ENCODE assay signal across 6 cellular contexts in the genomic region with DNA sequence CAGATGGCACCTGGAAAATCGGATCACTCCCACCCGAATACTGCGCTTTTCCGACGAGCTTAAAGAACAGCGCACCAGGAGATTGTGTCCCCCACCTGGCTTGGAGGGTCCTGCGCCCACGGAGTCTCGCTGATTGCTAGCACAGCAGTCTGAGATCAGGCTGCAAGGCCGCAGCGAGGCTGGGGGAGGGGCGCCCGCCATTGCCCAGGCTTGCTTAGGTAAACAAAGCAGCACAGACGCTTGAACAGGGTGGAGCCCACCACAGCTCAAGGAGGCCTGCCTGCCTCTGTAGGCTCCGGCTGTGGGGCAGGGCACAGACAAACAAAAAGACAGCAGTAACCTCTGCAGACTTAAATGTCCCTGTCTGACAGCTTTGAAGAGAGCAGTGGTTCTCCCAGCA.
A peak's percentile ranks its signal among the peaks of the same experiment; 100 is the strongest.
DNase-seq lines count a peak whose midpoint lies in the region; TF ChIP-seq lines count a peak whose summit lies in the region.
"Not testable (repeated sequence)": the region's sequence is repeated elsewhere in the genome, so short reads cannot be mapped to it uniquely, and the experiment has no call there.

No MANE protein-coding gene starts in this region.

- not testable (repeated sequence) for H3K36me3 Mint-ChIP-seq in H9 (ENCODE audit: insufficient read depth in 1 of 3, low read depth in 3 of 3)

- H3K4me1 Mint-ChIP-seq in H9: not testable (repeated sequence)

- not testable (repeated sequence) for H4K8ac ChIP-seq in H9 (replicated peaks; ENCODE audit: insufficient read length, low read depth, low read length); neuronal stem cell (ENCODE audit: low read depth, low read length)

- no CpG with 5 or more reads among the region's 15 CpGs for WGBS in H9 (ENCODE audit: extremely low coverage, insufficient read length, low lambda C conversion rate)
- no CpG with 5 or more reads among the region's 15 CpGs for WGBS in neuronal stem cell (ENCODE audit: extremely low coverage in 2 of 2, insufficient read length in 2 of 2, insufficient replicate concordance in 1 of 2), 2 donors

- H4K20me1 ChIP-seq in H9 (ENCODE audit: control insufficient read depth, insufficient read depth, insufficient read length): not testable (repeated sequence)

- not testable (repeated sequence) for H3K4me3 ChIP-seq in NT2/D1 (ENCODE audit: insufficient read length, low read depth); neuronal stem cell (ENCODE audit: low read length in 2 of 2)

- H3K4me2 ChIP-seq in H9 (ENCODE audit: insufficient read depth, insufficient read length, low read length); neuronal stem cell (ENCODE audit: insufficient read depth, low read length, poor library complexity, severe bottlenecking): not testable (repeated sequence)

- H3K27ac Mint-ChIP-seq in H9: not testable (repeated sequence)

- not testable (repeated sequence) for H3K9ac ChIP-seq in H9 (ENCODE audit: extremely low read depth, insufficient read length, low read length); NT2/D1 (ENCODE audit: insufficient read length, low read depth); neuronal stem cell (ENCODE audit: low read depth, low read length, poor library complexity)

- not testable (repeated sequence) for H3K4me3 Mint-ChIP-seq in H9

- H2AK5ac ChIP-seq in H9 (ENCODE audit: insufficient read length, low read length); neuronal stem cell (ENCODE audit: low read depth, low read length): not testable (repeated sequence)

- H2BK120ac ChIP-seq in H9 (ENCODE audit: low read depth, low read length, poor library complexity, severe bottlenecking); neuronal stem cell (ENCODE audit: low read depth, low read length): not testable (repeated sequence)

- H3K9me3 Mint-ChIP-seq in H9: peaks cover 80 to 92% of the 10 kb centered on the region in 2 experiments

- H3K14ac ChIP-seq in H9 (ENCODE audit: insufficient read depth, low read length); neuronal stem cell (ENCODE audit: low read length): not testable (repeated sequence)

- not testable (repeated sequence) for H4K5ac ChIP-seq in H9 (ENCODE audit: insufficient read length, low read depth, low read length)

- not testable (repeated sequence) for H3K18ac ChIP-seq in H9 (ENCODE audit: insufficient read length, low read depth, low read length); neuronal stem cell (ENCODE audit: low read length)

- not testable (repeated sequence) for H3T11ph ChIP-seq in H9 (ENCODE audit: low read length)

- TF ChIP-seq CTCF in H9 (conservative IDR thresholded peaks at IDR 0.05): not testable (repeated sequence)

- H3K36me3 ChIP-seq in NT2/D1 (ENCODE audit: insufficient read depth, insufficient read length, low read length); neuronal stem cell (replicated peaks in 1 of 2; ENCODE audit: control insufficient read depth in 2 of 2, insufficient read depth in 2 of 2, low read length in 2 of 2): not testable (repeated sequence)

- not testable (repeated sequence) for H2BK12ac ChIP-seq in H9 (ENCODE audit: insufficient read length, low read depth, low read length); neuronal stem cell (ENCODE audit: low read length)

- H3K27me3 ChIP-seq in H9 (ENCODE audit: insufficient read depth, low read length); NT2/D1 (ENCODE audit: insufficient read depth, insufficient read length); neuronal stem cell (ENCODE audit: control insufficient read depth in 3 of 3, insufficient read depth in 3 of 3, low read depth in 1 of 3, low read length in 3 of 3): not testable (repeated sequence)

- H3K56ac ChIP-seq in H9 (ENCODE audit: insufficient read length, low read depth, low read length): not testable (repeated sequence)

- not testable (repeated sequence) for H3K79me1 ChIP-seq in H9 (ENCODE audit: insufficient read depth, low read depth, low read length, poor library complexity, severe bottlenecking); neuronal stem cell (ENCODE audit: low read depth, low read length)

- H3K23me2 ChIP-seq in H9 (ENCODE audit: insufficient read length, low read depth, low read length, poor library complexity, severe bottlenecking): not testable (repeated sequence)

- not testable (repeated sequence) for H4K91ac ChIP-seq in H9 (ENCODE audit: insufficient read length, low read depth, low read length); neuronal stem cell (ENCODE audit: low read depth, low read length, poor library complexity)

- H3K4me1 ChIP-seq in H9 (ENCODE audit: insufficient read depth, low read length); NT2/D1 (ENCODE audit: insufficient read depth, insufficient read length); neuronal stem cell (ENCODE audit: control insufficient read depth in 2 of 2, insufficient read depth in 1 of 2, low read depth in 1 of 2, low read length in 2 of 2): not testable (repeated sequence)

- H3K4ac ChIP-seq in H9 (ENCODE audit: low read depth, low read length); neuronal stem cell (ENCODE audit: low read length): not testable (repeated sequence)

- H2BK15ac ChIP-seq in H9 (ENCODE audit: low read depth, low read length); neuronal stem cell (ENCODE audit: low read length): not testable (repeated sequence)

- DNase-seq in H9 (peak; percentile 44), NCI-H2171 treated with DMSO at 0.1 percent for 48 hours (lab: John Stamatoyannopoulos, UW) (peak; percentile 41), NT2/D1 (ENCODE audit: low read depth, low spot score) (peak; percentile 22), ecto neural progenitor cell (ENCODE audit: low spot score) (peak; percentile 49), islet precursor cell (peak; percentile 54), neuronal stem cell (ENCODE audit: low spot score) (peak; percentile 3)

- not testable (repeated sequence) for H3K79me2 ChIP-seq in H9 (ENCODE audit: insufficient read depth, low read length)

- H2BK20ac ChIP-seq in H9 (ENCODE audit: low read depth, low read length, poor library complexity, severe bottlenecking): not testable (repeated sequence)

- H3K27ac ChIP-seq in H9 (ENCODE audit: insufficient read length, low read depth, low read length); neuronal stem cell (replicated peaks; ENCODE audit: low read length): not testable (repeated sequence)

- H3K9me3 ChIP-seq in H9 (ENCODE audit: control insufficient read depth, low read depth, low read length) (peaks cover 12% of the 10 kb centered on the region), NT2/D1 (ENCODE audit: insufficient read depth, low read length) (peaks cover 13% of the 10 kb centered on the region; the same call in 1 of the 2 replicates)
- H3K9me3 ChIP-seq in neuronal stem cell (replicated peaks in 1 of 2; ENCODE audit: control insufficient read depth in 2 of 2, insufficient read depth in 1 of 2, low read depth in 1 of 2, low read length in 2 of 2): not testable (repeated sequence)

- H2AFZ ChIP-seq in H9 (ENCODE audit: low read length); neuronal stem cell (ENCODE audit: low read length): not testable (repeated sequence)

- H3K27me3 Mint-ChIP-seq in H9 (ENCODE audit: low read depth): not testable (repeated sequence)

- not testable (repeated sequence) for H2BK5ac ChIP-seq in H9 (ENCODE audit: insufficient read length, low read length); neuronal stem cell (ENCODE audit: low read length)

- not testable (repeated sequence) for H3K23ac ChIP-seq in H9 (ENCODE audit: insufficient read length, low read depth, low read length); neuronal stem cell (ENCODE audit: low read depth, low read length, poor library complexity)

Comparison
In these comparisons a context has a peak if more than half of its experiments do, and no peak if none do; other contexts are left out.
1. DNase-seq: peak in every context shown above with its lines; median percentile 54 in islet precursor cell; 49 in ecto neural progenitor cell; 44 in H9; 41 in NCI-H2171 treated with DMSO at 0.1 percent for 48 hours; 22 in NT2/D1; 3 in neuronal stem cell.